In the genomic region with DNA sequence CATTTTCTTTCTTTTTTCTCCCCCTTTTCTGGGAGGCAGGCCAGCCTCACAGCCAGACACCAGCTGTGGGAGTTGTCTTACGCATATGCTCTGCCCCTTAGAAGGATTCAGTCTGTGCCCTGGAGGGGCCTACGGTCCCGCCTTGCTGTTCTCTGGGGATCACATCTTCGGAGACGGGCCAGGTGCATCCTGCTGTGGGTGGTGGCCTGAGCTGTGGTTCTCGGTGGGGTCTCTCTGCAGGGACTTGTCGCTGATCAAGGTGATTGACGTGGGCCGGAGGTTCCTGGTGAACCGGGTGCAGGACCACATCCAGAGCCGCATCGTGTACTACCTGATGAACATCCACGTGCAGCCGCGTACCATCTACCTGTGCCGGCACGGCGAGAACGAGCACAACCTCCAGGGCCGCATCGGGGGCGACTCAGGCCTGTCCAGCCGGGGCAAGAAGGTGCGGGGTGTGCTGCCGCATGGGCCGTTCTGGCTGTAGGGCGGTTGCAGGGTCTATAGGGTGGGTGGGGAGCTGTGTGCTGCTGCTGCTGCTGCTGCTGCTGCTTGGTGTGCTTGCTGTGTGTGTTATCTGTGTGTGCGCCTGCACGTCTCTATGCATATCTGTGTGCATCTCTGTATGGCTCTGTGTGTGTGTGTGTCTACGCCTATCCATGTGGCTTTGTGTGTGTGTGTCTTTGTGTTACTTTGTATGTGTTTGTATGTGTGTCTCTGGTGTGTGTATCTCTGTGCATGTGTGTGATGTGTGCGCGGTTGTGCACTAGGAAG, we compare ENCODE assay signal across 20 cellular contexts. TPM values are rescaled to one million over a fixed set of nuclear protein-coding genes. Genes with fewer than 3 reads are reported as not detected.
A peak's percentile ranks its signal among the peaks of the same experiment; 100 is the strongest.
DNase-seq lines count a peak whose midpoint lies in the region; ATAC-seq, FAIRE-seq and TF ChIP-seq lines count a peak whose summit lies in the region.
"Had no signal": no experiment of that assay in that cellular context is flagged by ENCODE, and none has a peak within 500 bp of the region (broad histone marks: within the 10 kb centered on the region; RNA-seq: fewer than 3 reads in every experiment).

No MANE protein-coding gene starts in this region.

- FAIRE-seq in kidney (lab: Jason Lieb, UNC), result no peak
- FAIRE-seq: islet of Langerhans had no signal

- intact Hi-C loops in kidney (cut with DNase I), result no loop called here

- no peak for TF ChIP-seq CTCF in kidney (IDR thresholded peaks at IDR 0.05; ENCODE audit: borderline replicate concordance, extremely low read depth, insufficient read depth)

- H3K9ac ChIP-seq in kidney (ENCODE audit: low read length in 2 of 2), result no peak overlapping the region

- no peaks in the 10 kb centered on the region for H3K4me1 ChIP-seq in kidney (ENCODE audit: control insufficient read depth in 1 of 2, insufficient read depth in 1 of 2, low read depth in 1 of 2, low read length in 2 of 2)
- H3K4me1 ChIP-seq: transverse colon had no signal

- H3K4me1 Mint-ChIP-seq in activated T-cell treated with anti-CD3 and anti-CD28 coated beads, Interleukin-2, amount 50 U/mL, for 24 hours (ENCODE audit: low read depth), result no peaks in the 10 kb centered on the region
- peaks cover 11% of the 10 kb centered on the region for H3K4me1 Mint-ChIP-seq in T-helper 17 cell
- H3K4me1 Mint-ChIP-seq in stimulated activated memory B cell treated with anti-CD40 and anti-IgM and Interleukin-4, amounts not matched to agents 10 μg/mL and 1 μg/mL and 100 μg/mL, for 72 hours, result peaks cover 8% of the 10 kb centered on the region
- H3K4me1 Mint-ChIP-seq: GM23338 had no signal

- no peak overlapping the region for H3K4me3 ChIP-seq in kidney (ENCODE audit: low read length in 2 of 2)
- H3K4me3 ChIP-seq: GM23338, transverse colon had no signal

- H3K9me3 Mint-ChIP-seq in activated T-cell treated with anti-CD3 and anti-CD28 coated beads, Interleukin-2, amount 50 U/mL, for 24 hours, result no peaks in the 10 kb centered on the region
- H3K9me3 Mint-ChIP-seq in stimulated activated memory B cell treated with anti-CD40 and anti-IgM and Interleukin-4, amounts not matched to agents 10 μg/mL and 1 μg/mL and 100 μg/mL, for 72 hours, result no peaks in the 10 kb centered on the region
- H3K9me3 Mint-ChIP-seq: activated T-cell treated with anti-CD3 and anti-CD28 coated beads, Interleukin-2, amount 50 U/mL, for 72 hours; central memory CD8-positive, alpha-beta T cell; effector memory CD8-positive, alpha-beta T cell; GM23338; IgD-negative memory B cell; natural killer cell treated with Interleukin-12 subunit alpha and Interleukin-12 subunit beta and Interleukin-15 and Interleukin-18, amount 100 ng/mL, for 72 hours had no signal

- H3K9me3 ChIP-seq in T-helper 17 cell (ENCODE audit: control insufficient read depth, low read length, poor library complexity, severe bottlenecking), result no peaks in the 10 kb centered on the region
- H3K9me3 ChIP-seq in kidney (ENCODE audit: control insufficient read depth in 1 of 2, low read length in 2 of 2), result no peaks in the 10 kb centered on the region
- H3K9me3 ChIP-seq: transverse colon had no signal

- no peak overlapping the region for H3K4me3 Mint-ChIP-seq in activated T-cell treated with anti-CD3 and anti-CD28 coated beads, Interleukin-2, amount 50 U/mL, for 24 hours
- no peak overlapping the region for H3K4me3 Mint-ChIP-seq in T-helper 17 cell
- no peak overlapping the region for H3K4me3 Mint-ChIP-seq in stimulated activated memory B cell treated with anti-CD40 and anti-IgM and Interleukin-4, amounts not matched to agents 10 μg/mL and 1 μg/mL and 100 μg/mL, for 72 hours
- H3K4me3 Mint-ChIP-seq: activated T-cell treated with anti-CD3 and anti-CD28 coated beads, Interleukin-2, amount 50 U/mL, for 72 hours; central memory CD8-positive, alpha-beta T cell; GM23338; natural killer cell treated with Interleukin-12 subunit alpha and Interleukin-12 subunit beta and Interleukin-15 and Interleukin-18, amount 100 ng/mL, for 72 hours had no signal

- no peaks in the 10 kb centered on the region for H3K27me3 Mint-ChIP-seq in activated T-cell treated with anti-CD3 and anti-CD28 coated beads, Interleukin-2, amount 50 U/mL, for 24 hours
- H3K27me3 Mint-ChIP-seq in T-helper 17 cell, result no peaks in the 10 kb centered on the region
- no peaks in the 10 kb centered on the region for H3K27me3 Mint-ChIP-seq in stimulated activated memory B cell treated with anti-CD40 and anti-IgM and Interleukin-4, amounts not matched to agents 10 μg/mL and 1 μg/mL and 100 μg/mL, for 72 hours
- H3K27me3 Mint-ChIP-seq: central memory CD8-positive, alpha-beta T cell; effector memory CD8-positive, alpha-beta T cell; IgD-negative memory B cell; natural killer cell treated with Interleukin-12 subunit alpha and Interleukin-12 subunit beta and Interleukin-15 and Interleukin-18, amount 100 ng/mL, for 72 hours had no signal

- H3K36me3 ChIP-seq in kidney (ENCODE audit: control insufficient read depth in 1 of 2, insufficient read depth in 2 of 2, low read length in 2 of 2), result peaks cover 16 to 35% of the 10 kb centered on the region in 2 donors

- DNase-seq in activated T-cell treated with anti-CD3 and anti-CD28 coated beads, Interleukin-2, amount 50 U/mL, for 24 hours, result no peak
- DNase-seq in activated T-cell treated with anti-CD3 and anti-CD28 coated beads for 4 hours (no peak), T-helper 17 cell (no peak), kidney (peak; percentile 80), COLO829 (ENCODE audit: low spot score) (no peak)
- no peak for DNase-seq in stimulated activated CD4-positive, alpha-beta T cell treated with anti-CD3 and anti-CD28 coated beads, Interleukin-4, amount 100 ng/mL, for 24 hours
- DNase-seq: activated T-cell treated with anti-CD3 and anti-CD28 coated beads, Interleukin-2, amount 50 U/mL, for 72 hours; effector memory CD8-positive, alpha-beta T cell; MM.1S; NCI-H1694; NCI-H774; stimulated activated CD4-positive, alpha-beta T cell treated with anti-CD3 and anti-CD28 coated beads, Interleukin-12 subunit alpha, Interleukin-12 subunit beta, amount 100 ng/mL, for 4 hours; transverse colon had no signal

- peak overlapping the region; percentile 1 for H3K27ac Mint-ChIP-seq in activated T-cell treated with anti-CD3 and anti-CD28 coated beads, Interleukin-2, amount 50 U/mL, for 24 hours
- H3K27ac Mint-ChIP-seq in T-helper 17 cell, result peak overlapping the region; percentile 56
- no peak overlapping the region for H3K27ac Mint-ChIP-seq in stimulated activated memory B cell treated with anti-CD40 and anti-IgM and Interleukin-4, amounts not matched to agents 10 μg/mL and 1 μg/mL and 100 μg/mL, for 72 hours
- H3K27ac Mint-ChIP-seq: activated T-cell treated with anti-CD3 and anti-CD28 coated beads, Interleukin-2, amount 50 U/mL, for 72 hours; GM23338; IgD-negative memory B cell; natural killer cell treated with Interleukin-12 subunit alpha and Interleukin-12 subunit beta and Interleukin-15 and Interleukin-18, amount 100 ng/mL, for 72 hours had no signal

- peaks cover 99% of the 10 kb centered on the region for H3K36me3 Mint-ChIP-seq in activated T-cell treated with anti-CD3 and anti-CD28 coated beads, Interleukin-2, amount 50 U/mL, for 24 hours (ENCODE audit: low read depth)
- peaks cover 11% of the 10 kb centered on the region for H3K36me3 Mint-ChIP-seq in T-helper 17 cell (ENCODE audit: low read depth)
- H3K36me3 Mint-ChIP-seq in stimulated activated memory B cell treated with anti-CD40 and anti-IgM and Interleukin-4, amounts not matched to agents 10 μg/mL and 1 μg/mL and 100 μg/mL, for 72 hours, result peaks cover 88% of the 10 kb centered on the region

- no peak for ATAC-seq in T-helper 17 cell
- peak; percentile 51 for ATAC-seq in stimulated activated memory B cell treated with anti-CD40 and anti-IgM and Interleukin-4, amounts not matched to agents 10 μg/mL and 1 μg/mL and 100 μg/mL, for 72 hours
- ATAC-seq in HG02938 (IDR thresholded peaks at IDR 0.05; ENCODE audit: unreplicated experiment), result no peak
- ATAC-seq: activated T-cell treated with anti-CD3 and anti-CD28 coated beads, Interleukin-2, amount 50 U/mL, for 72 hours; effector memory CD8-positive, alpha-beta T cell; GM23338; natural killer cell treated with Interleukin-12 subunit alpha and Interleukin-12 subunit beta and Interleukin-15 and Interleukin-18, amount 100 ng/mL, for 72 hours had no signal

- H3K27ac ChIP-seq in kidney (ENCODE audit: low read depth in 2 of 2, low read length in 2 of 2), result no peak overlapping the region
- H3K27ac ChIP-seq: transverse colon had no signal

RNA-seq across cellular contexts. Expression of gene PFKFB3, which starts 17.9 kb away (rescaled TPM):
- total RNA-seq in T-helper 17 cell (100 to 1,000 TPM in 1 of 2 donors, 10 to 100 TPM in 1; 93.3 to 146 TPM), kidney (141 TPM)
- 34.9 TPM for polyA plus RNA-seq in kidney (ENCODE audit: insufficient read depth, low read depth, low replicate concordance)
